In the genomic region with DNA sequence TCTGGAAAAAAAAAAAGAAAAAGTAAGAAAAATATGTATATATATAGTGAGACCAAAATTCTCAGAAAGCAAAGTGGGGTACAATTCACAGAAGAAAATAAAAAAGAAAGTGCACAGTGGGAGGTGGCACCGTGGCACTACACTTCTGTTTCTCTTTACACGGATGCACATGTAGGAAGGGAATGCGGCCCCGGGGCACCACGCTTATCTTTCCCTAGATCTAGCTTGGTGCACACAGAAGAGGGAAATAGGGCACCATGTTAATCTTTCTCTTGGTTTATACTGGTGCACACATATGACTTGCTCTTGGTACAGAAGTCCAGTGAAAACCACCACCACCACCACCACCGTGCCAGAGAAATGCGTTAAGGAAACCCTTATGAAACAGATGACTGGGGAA, we compare ENCODE assay signal across 6 cellular contexts.
"Had no signal": no experiment of that assay in that cellular context is flagged by ENCODE, and none has a peak within 500 bp of the region (broad histone marks: within the 10 kb centered on the region; RNA-seq: fewer than 3 reads in every experiment).

No MANE protein-coding gene starts in this region.

- H2AFZ ChIP-seq: GM23338 had no signal

- H3K9me3 Mint-ChIP-seq: GM23338, H9 had no signal

- H3K27ac Mint-ChIP-seq: GM23338, H9, IgD-negative memory B cell had no signal

- H3K27ac ChIP-seq: HL-60 had no signal

- H3K4me1 Mint-ChIP-seq: IgD-negative memory B cell had no signal

- H3K4me2 ChIP-seq: GM23338 had no signal

- H3K27me3 Mint-ChIP-seq: IgD-negative memory B cell had no signal

- ATAC-seq: GM23338, HepG2 had no signal

- H3K4me3 ChIP-seq: GM23338 had no signal

- H3K4me3 Mint-ChIP-seq: GM23338, H9, IgD-negative memory B cell had no signal

- DNase-seq: H9, HCEC 1CT had no signal
